In genomic region chr20:35235881-35236280, GRCh38 we compare ENCODE assay signal across 21 cellular contexts. TPM values are rescaled to one million over a fixed set of nuclear protein-coding genes. Genes with fewer than 3 reads are reported as not detected.
"Had no signal": no experiment of that assay in that cellular context is flagged by ENCODE, and none has a peak within 500 bp of the region (broad histone marks: within the 10 kb centered on the region; RNA-seq: fewer than 3 reads in every experiment).

No MANE protein-coding gene starts in this region.

- H3K27ac ChIP-seq: brain microvascular endothelial cell, gastrocnemius medialis, heart left ventricle, neutrophil, transverse colon had no signal

- DNase-seq: activated CD4-positive, alpha-beta T cell treated with anti-CD3 and anti-CD28 coated beads, Interleukin-2, amount 50 U/mL, for 1 hour; activated naive CD4-positive, alpha-beta T cell treated with Interleukin-2 at 50 U/mL for 16 hours; brain microvascular endothelial cell; endodermal cell; gastrocnemius medialis; heart left ventricle; immature natural killer cell; naive thymus-derived CD8-positive, alpha-beta T cell; small intestine; stimulated activated CD4-positive, alpha-beta T cell treated with anti-CD3 and anti-CD28 coated beads, Interleukin-4, amount 100 ng/mL, for 24 hours; stimulated activated naive CD4-positive, alpha-beta T cell; T-cell; T-helper 9 cell; transverse colon had no signal

- H3K4me3 ChIP-seq: gastrocnemius medialis, heart left ventricle, transverse colon had no signal

- H3K36me3 ChIP-seq: brain microvascular endothelial cell, gastrocnemius medialis, transverse colon had no signal

- ATAC-seq: gastrocnemius medialis; heart left ventricle; naive thymus-derived CD8-positive, alpha-beta T cell; T-cell had no signal

- H3K27me3 ChIP-seq: brain microvascular endothelial cell, gastrocnemius medialis, heart left ventricle, neutrophil, transverse colon had no signal

- H3K4me1 ChIP-seq: gastrocnemius medialis, heart left ventricle, transverse colon had no signal

- H3K9me3 ChIP-seq: gastrocnemius medialis, heart left ventricle, neutrophil, transverse colon had no signal

RNA-seq across cellular contexts. Expression of gene MMP24, which starts 9.4 kb away (rescaled TPM):
- total RNA-seq: mononuclear cell; naive thymus-derived CD8-positive, alpha-beta T cell had no signal

RNA-seq across cellular contexts. Expression of gene FAM83C, which starts 56.3 kb away (rescaled TPM):
- total RNA-seq: activated CD8-positive, alpha-beta memory T cell treated with anti-CD3 and anti-CD28 coated beads for 36 hours; activated T-helper 1 cell treated with anti-CD3 and anti-CD28 coated beads, Interleukin-12 subunit alpha, Interleukin-12 subunit beta, Interleukin-2, Interleukin-4 antibody, amounts not matched to agents 30 ng/mL and 10 ng/mL and 1 ng/mL, durations not matched to agents 14 hours and 24 hours and 36 hours; endodermal cell; epithelial cell of proximal tubule; gastrocnemius medialis; heart left ventricle; lung microvascular endothelial cell; mononuclear cell; naive thymus-derived CD8-positive, alpha-beta T cell; posterior vena cava had no signal
- polyA plus RNA-seq: heart left ventricle; immature natural killer cell; naive thymus-derived CD8-positive, alpha-beta T cell had no signal
